21 cellular contexts compared by ENCODE assay signal in genomic region chr11:62918531-62918930, GRCh38. TPM values are rescaled to one million over a fixed set of nuclear protein-coding genes. Genes with fewer than 3 reads are reported as not detected.
"Had no signal": no experiment of that assay in that cellular context is flagged by ENCODE, and none has a peak within 500 bp of the region (broad histone marks: within the 10 kb centered on the region; RNA-seq: fewer than 3 reads in every experiment).

No MANE protein-coding gene starts in this region.

- DNase-seq: activated B cell treated with CpG ODN at 0.5 μM for 24 hours; activated CD4-positive, alpha-beta memory T cell treated with anti-CD3 and anti-CD28 coated beads for 36 hours; activated CD4-positive, alpha-beta T cell treated with anti-CD3 and anti-CD28 coated beads for 4 hours; activated T-cell treated with anti-CD3 and anti-CD28 coated beads for 4 hours; endodermal cell; foreskin melanocyte; hypothalamus; mammary epithelial cell; stimulated activated CD4-positive, alpha-beta T cell treated with anti-CD3 and anti-CD28 coated beads, Interleukin-2, amount 100 ng/mL, for 24 hours; stimulated activated naive CD8-positive, alpha-beta T cell treated with anti-CD3 and anti-CD28 coated beads, Interleukin-15, Interleukin-2, amounts not matched to agents 100 U/mL and 50 U/mL, for 24 hours; substantia nigra; transverse colon had no signal

- H3K36me3 ChIP-seq: transverse colon, vagina had no signal

- ATAC-seq: left lobe of liver; stimulated activated naive CD8-positive, alpha-beta T cell treated with anti-CD3 and anti-CD28 coated beads, Interleukin-15, Interleukin-2, amounts not matched to agents 100 U/mL and 50 U/mL, for 24 hours had no signal

- H3K27me3 ChIP-seq: vagina had no signal

- H3K27ac ChIP-seq: transverse colon, vagina had no signal

- H3K4me3 ChIP-seq: transverse colon, vagina had no signal

- H3K9me3 ChIP-seq: transverse colon, vagina had no signal

RNA-seq across cellular contexts. Expression of gene CHRM1, which starts 2.6 kb away (rescaled TPM):
- total RNA-seq: activated B cell treated with CpG ODN at 0.5 μM for 24 hours; activated CD4-positive, alpha-beta memory T cell treated with anti-CD3 and anti-CD28 coated beads for 36 hours; activated T-helper 1 cell treated with anti-CD3 and anti-CD28 coated beads, Interleukin-12 subunit alpha, Interleukin-12 subunit beta, Interleukin-2, Interleukin-4 antibody, amounts not matched to agents 30 ng/mL and 10 ng/mL and 1 ng/mL, durations not matched to agents 14 hours and 24 hours and 36 hours; cardiac septum; endodermal cell; epithelial cell of proximal tubule; left lobe of liver; mammary epithelial cell; neural crest cell; omental fat pad; skeletal muscle tissue; vagina had no signal
- polyA plus RNA-seq: keratinocyte, mammary epithelial cell had no signal
